ENCODE assay signal across 8 cellular contexts in the genomic region with DNA sequence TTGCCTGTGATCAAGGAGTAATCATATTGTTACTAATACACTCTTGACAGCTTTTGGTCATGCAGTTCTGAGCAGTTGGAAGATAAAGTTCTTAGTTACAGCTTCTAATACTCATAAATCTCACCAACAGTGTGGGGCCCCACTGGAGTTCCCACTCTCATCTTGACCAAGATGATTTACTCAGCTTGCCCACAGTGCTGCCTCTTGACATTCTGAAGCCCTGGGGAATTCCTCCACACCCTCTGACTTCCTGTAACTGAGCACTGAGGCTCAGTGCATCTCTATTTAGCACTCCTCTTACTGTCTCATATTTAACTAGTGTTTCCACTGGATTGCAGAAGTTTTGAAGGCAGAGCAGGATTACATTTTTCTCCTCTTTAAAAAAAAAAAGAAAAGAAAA. TPM values are rescaled to one million over a fixed set of nuclear protein-coding genes. Genes with fewer than 3 reads are reported as not detected.
DNase-seq lines count a peak whose midpoint lies in the region; ATAC-seq lines count a peak whose summit lies in the region.

No MANE protein-coding gene starts in this region.

- H3K4me3 ChIP-seq in ACC112 (ENCODE audit: low read depth, low read length) (peak overlapping the region; percentile 95), muscle layer of duodenum (ENCODE audit: low read depth in 1 of 2, low read length in 2 of 2) (no peak overlapping the region), subcutaneous abdominal adipose tissue (ENCODE audit: low read depth in 1 of 5, low read length in 5 of 5) (no peak overlapping the region)

- ATAC-seq in GM18870 (IDR thresholded peaks at IDR 0.05; ENCODE audit: unreplicated experiment), result peak; percentile 75
- peak; percentile 46 for ATAC-seq in HG03108 (IDR thresholded peaks at IDR 0.05; ENCODE audit: unreplicated experiment)

- peak overlapping the region; percentile 94 for H3K27ac ChIP-seq in ACC112 (ENCODE audit: low read depth, low read length)
- peak overlapping the region; percentile 38 for H3K27ac ChIP-seq in adipose tissue (ENCODE audit: low read depth, low read length)
- H3K27ac ChIP-seq in muscle layer of duodenum (ENCODE audit: low read length), result peak overlapping the region; percentile 97
- H3K27ac ChIP-seq in subcutaneous abdominal adipose tissue (ENCODE audit: low read depth, low read length), result peak overlapping the region; percentile 99

- H3K36me3 ChIP-seq in ACC112 (ENCODE audit: insufficient read depth, low read length), result no peaks in the 10 kb centered on the region
- no peaks in the 10 kb centered on the region for H3K36me3 ChIP-seq in muscle layer of duodenum (ENCODE audit: control insufficient read depth in 1 of 2, insufficient read depth in 2 of 2, low read length in 2 of 2)
- H3K36me3 ChIP-seq in subcutaneous abdominal adipose tissue (ENCODE audit: control insufficient read depth in 5 of 5, insufficient read depth in 5 of 5, low read length in 5 of 5), result no peaks in the 10 kb centered on the region

- H3K4me1 ChIP-seq in ACC112 (ENCODE audit: control insufficient read depth, insufficient read depth, low read length, unreplicated experiment) (peaks cover 51% of the 10 kb centered on the region), muscle layer of duodenum (ENCODE audit: control insufficient read depth in 1 of 2, insufficient read depth in 2 of 2, low read length in 2 of 2) (peaks cover 31 to 56% of the 10 kb centered on the region in 2 donors), subcutaneous abdominal adipose tissue (ENCODE audit: control insufficient read depth in 5 of 5, insufficient read depth in 5 of 5, low read length in 5 of 5) (peaks cover 14 to 71% (median 65%) of the 10 kb centered on the region in 5 donors)

- peak overlapping the region in 2 of 5 donors; percentile 2 to 25 for H3K9ac ChIP-seq in subcutaneous abdominal adipose tissue (ENCODE audit: low read length in 5 of 5)

- DNase-seq in SKM-1 (lab: John Stamatoyannopoulos, UW; ENCODE audit: unreplicated experiment) (peak; percentile 50), GM19238 (ENCODE audit: insufficient read length, low spot score) (no peak)

- H3K9me3 ChIP-seq in muscle layer of duodenum (ENCODE audit: control insufficient read depth in 1 of 2, low read length in 2 of 2) (no peaks in the 10 kb centered on the region), subcutaneous abdominal adipose tissue (ENCODE audit: control insufficient read depth in 5 of 5, low read length in 5 of 5) (no peaks in the 10 kb centered on the region)

- peaks cover 45% of the 10 kb centered on the region for H3K79me2 ChIP-seq in ACC112 (ENCODE audit: control insufficient read depth, insufficient read depth, low read length, unreplicated experiment)

- no peak overlapping the region for H2AFZ ChIP-seq in ACC112 (ENCODE audit: low read length, unreplicated experiment)

- H3K27me3 ChIP-seq in ACC112 (ENCODE audit: insufficient read depth, low read length) (no peaks in the 10 kb centered on the region), muscle layer of duodenum (ENCODE audit: low read depth, low read length) (no peaks in the 10 kb centered on the region), subcutaneous abdominal adipose tissue (ENCODE audit: control insufficient read depth in 5 of 5, insufficient read depth in 4 of 5, low read length in 5 of 5) (no peaks in the 10 kb centered on the region)

RNA-seq across cellular contexts. Expression of a gene that starts 1.9 kb away (rescaled TPM):
- polyA plus RNA-seq in adipose tissue, result 100 to 1,000 TPM in 2 of 3 donors, 10 to 100 TPM in 1; 52.1 to 145 (median 124) TPM

RNA-seq across cellular contexts. Expression of a gene that starts 2.6 kb away (rescaled TPM):
- polyA plus RNA-seq in adipose tissue, result 10 to 100 TPM; 14.3 to 48.0 (median 37.1) TPM

RNA-seq across cellular contexts. Expression of a gene that starts 30.7 kb away (rescaled TPM):
- polyA plus RNA-seq in adipose tissue, result 1 to 10 TPM; 8.4 to 9.2 (median 8.7) TPM

RNA-seq across cellular contexts. Expression of a gene that starts 39.6 kb away (rescaled TPM):
- polyA plus RNA-seq in adipose tissue, result under 1 TPM; 0.03 to 0.22 (median 0.06) TPM

Comparison
In these comparisons a context has a peak if more than half of its experiments do, and no peak if none do; other contexts are left out.
1. H3K27ac ChIP-seq: peak in every context shown above with its lines; median percentile 99 in subcutaneous abdominal adipose tissue; 97 in muscle layer of duodenum; 94 in ACC112; 38 in adipose tissue.